17 cellular contexts compared by ENCODE assay signal in genomic region chr13:98490195-98490771, GRCh38.
DNase-seq lines count a peak whose midpoint lies in the region; ATAC-seq, FAIRE-seq and TF ChIP-seq lines count a peak whose summit lies in the region.
"Had no signal": no experiment of that assay in that cellular context is flagged by ENCODE, and none has a peak within 500 bp of the region (broad histone marks: within the 10 kb centered on the region; RNA-seq: fewer than 3 reads in every experiment).

No MANE protein-coding gene starts in this region.

- peak overlapping the region; percentile 13 for H3K27ac Mint-ChIP-seq in central memory CD8-positive, alpha-beta T cell (ENCODE audit: low read depth)
- H3K27ac Mint-ChIP-seq in HFFc6, result no peak overlapping the region
- H3K27ac Mint-ChIP-seq: dendritic cell treated with granulocyte-macrophage colony-stimulating factor and Interleukin-4, amounts not matched to agents 40 ng/mL and 50 ng/mL, for 4 days had no signal

- H3K9me3 Mint-ChIP-seq in central memory CD8-positive, alpha-beta T cell, result no peaks in the 10 kb centered on the region
- H3K9me3 Mint-ChIP-seq in HFFc6, result no peaks in the 10 kb centered on the region
- H3K9me3 Mint-ChIP-seq: CD14-positive monocyte; dendritic cell treated with granulocyte-macrophage colony-stimulating factor and Interleukin-4, amounts not matched to agents 40 ng/mL and 50 ng/mL, for 4 days had no signal

- H3K27me3 ChIP-seq in Loucy (ENCODE audit: insufficient read depth, low read length, poor library complexity, severe bottlenecking) (no peaks in the 10 kb centered on the region), right lobe of liver (no peaks in the 10 kb centered on the region), thyroid gland (no peaks in the 10 kb centered on the region)
- H3K27me3 ChIP-seq: MG63 had no signal

- H3K4me1 Mint-ChIP-seq in central memory CD8-positive, alpha-beta T cell, result peaks cover 78% of the 10 kb centered on the region
- peaks cover 81% of the 10 kb centered on the region for H3K4me1 Mint-ChIP-seq in HFFc6 (ENCODE audit: low read depth)

- peak overlapping the region; percentile 58 for H3K4me3 ChIP-seq in Loucy (ENCODE audit: low read length, poor library complexity, severe bottlenecking)
- no peak overlapping the region for H3K4me3 ChIP-seq in right lobe of liver
- H3K4me3 ChIP-seq in thyroid gland (replicated peaks in 1 of 3), result no peak overlapping the region
- H3K4me3 ChIP-seq: GM23248, left ventricle myocardium inferior, MG63 had no signal

- peaks cover 14% of the 10 kb centered on the region for H3K36me3 Mint-ChIP-seq in central memory CD8-positive, alpha-beta T cell (ENCODE audit: insufficient read depth)
- H3K36me3 Mint-ChIP-seq in HFFc6 (ENCODE audit: low read depth), result peaks cover 5% of the 10 kb centered on the region

- peaks cover 90% of the 10 kb centered on the region for H3K79me2 ChIP-seq in Loucy (ENCODE audit: insufficient read depth, low read length)

- H3K27ac ChIP-seq in right lobe of liver (peak overlapping the region in 2 of 3 donors; percentile 6 to 69), thyroid gland (peak overlapping the region in 2 of 3 donors; percentile 29 to 53)
- H3K27ac ChIP-seq: GM23248, left ventricle myocardium inferior had no signal

- peak overlapping the region; percentile 45 for H3K9ac ChIP-seq in Loucy (ENCODE audit: low read depth, low read length, poor library complexity, severe bottlenecking)
- H3K9ac ChIP-seq: GM23248 had no signal

- no peaks in the 10 kb centered on the region for H3K27me3 Mint-ChIP-seq in central memory CD8-positive, alpha-beta T cell
- H3K27me3 Mint-ChIP-seq in HFFc6 (ENCODE audit: insufficient read depth), result peaks cover 6% of the 10 kb centered on the region; the same call in 1 of the 2 replicates
- H3K27me3 Mint-ChIP-seq: dendritic cell treated with granulocyte-macrophage colony-stimulating factor and Interleukin-4, amounts not matched to agents 40 ng/mL and 50 ng/mL, for 4 days had no signal

- TF ChIP-seq POLR2A in right lobe of liver (IDR thresholded peaks at IDR 0.05) (no peak), thyroid gland (IDR thresholded peaks at IDR 0.05) (no peak), GM12892 (IDR thresholded peaks at IDR 0.05; ENCODE audit: low read depth, low read length) (no peak)

- no peaks in the 10 kb centered on the region for H3K36me3 ChIP-seq in Loucy (ENCODE audit: insufficient read depth, low read length)
- H3K36me3 ChIP-seq in right lobe of liver, result no peaks in the 10 kb centered on the region
- no peaks in the 10 kb centered on the region for H3K36me3 ChIP-seq in thyroid gland
- H3K36me3 ChIP-seq: left ventricle myocardium inferior, MG63 had no signal

- TF ChIP-seq CTCF in Loucy (conservative IDR thresholded peaks at IDR 0.05; ENCODE audit: low read length), result no peak
- no peak for TF ChIP-seq CTCF in right lobe of liver (IDR thresholded peaks at IDR 0.05)
- TF ChIP-seq CTCF in thyroid gland (IDR thresholded peaks at IDR 0.05), result no peak
- TF ChIP-seq CTCF in HFFc6 (IDR thresholded peaks at IDR 0.05), result no peak

- H3K9me2 ChIP-seq in Loucy (replicated peaks; ENCODE audit: low read depth, low read length), result no peaks in the 10 kb centered on the region

- intact Hi-C loops in right lobe of liver (cut with DNase I) (no loop called here), thyroid gland (cut with DNase I) (no loop called here), left cardiac atrium (cut with DNase I) (no loop called here)

- no peak overlapping the region for H3K4me3 Mint-ChIP-seq in central memory CD8-positive, alpha-beta T cell
- H3K4me3 Mint-ChIP-seq in HFFc6, result no peak overlapping the region; the same call in 1 of the 2 replicates
- H3K4me3 Mint-ChIP-seq: CD14-positive monocyte; dendritic cell treated with granulocyte-macrophage colony-stimulating factor and Interleukin-4, amounts not matched to agents 40 ng/mL and 50 ng/mL, for 4 days had no signal

- whole genome bisulfite sequencing in right lobe of liver (ENCODE audit: insufficient coverage, low coverage, low lambda C conversion rate, missing lambda C conversion rate), result 16% methylated on average over 8 of the region's 8 CpGs
- WGBS in thyroid gland, 2 donors, result 75 to 78% methylated on average over 8 of the region's 8 CpGs

- H3F3A ChIP-seq in Loucy (ENCODE audit: low read depth), result no peaks in the 10 kb centered on the region; the same call in 1 of the 2 replicates

- H3K9me3 ChIP-seq in Loucy (ENCODE audit: insufficient read depth, low read depth, low read length) (no peaks in the 10 kb centered on the region), right lobe of liver (no peaks in the 10 kb centered on the region), thyroid gland (no peaks in the 10 kb centered on the region)
- H3K9me3 ChIP-seq: left ventricle myocardium inferior, MG63 had no signal

- peaks cover 57% of the 10 kb centered on the region for H3K4me1 ChIP-seq in Loucy (ENCODE audit: insufficient read depth, low read length, poor library complexity, severe bottlenecking)
- H3K4me1 ChIP-seq in right lobe of liver, result peaks cover 0 to 54% (median 14%) of the 10 kb centered on the region in 4 donors
- H3K4me1 ChIP-seq in thyroid gland, result peaks cover 17 to 76% of the 10 kb centered on the region in 2 donors

- H4K20me1 ChIP-seq in Loucy (ENCODE audit: insufficient read depth, low read length, poor library complexity, severe bottlenecking), result peaks cover 42% of the 10 kb centered on the region

- no peak for FAIRE-seq in GM12892 (lab: Jason Lieb, UNC)

- H3K4me2 ChIP-seq in Loucy (ENCODE audit: low read depth, low read length, poor library complexity, severe bottlenecking), result peak overlapping the region; percentile 61

- DNase-seq in central memory CD8-positive, alpha-beta T cell (ENCODE audit: low spot score in 2 of 2), result no peak
- DNase-seq in right lobe of liver (no peak), thyroid gland (no peak), left cardiac atrium (no peak), HFFc6 (no peak), GM12892 (ENCODE audit: insufficient read length) (no peak)
- DNase-seq: activated CD4-positive, CD25-positive, alpha-beta regulatory T cell; GM23248; hypothalamus; left ventricle myocardium inferior; MG63; NCI-H2029; NCI-H510A treated with DMSO at 0.1 percent for 48 hours; substantia nigra had no signal

- no peak for ATAC-seq in central memory CD8-positive, alpha-beta T cell (replicated peaks; ENCODE audit: extremely low read depth, poor library complexity, severe bottlenecking)
- ATAC-seq in right lobe of liver, result peak; percentile 62 to 76 (median 72)
- ATAC-seq in left cardiac atrium, result no peak

- H2AFZ ChIP-seq in Loucy (ENCODE audit: low read length), result no peak overlapping the region
- H2AFZ ChIP-seq: GM23248 had no signal

Comparison
In these comparisons a context has a peak if more than half of its experiments do, and no peak if none do; other contexts are left out.
1. ATAC-seq: peak in right lobe of liver (4 of 4); none in central memory CD8-positive, alpha-beta T cell (single experiment) and left cardiac atrium (0 of 2).